19 cellular contexts compared by ENCODE assay signal in the genomic region with DNA sequence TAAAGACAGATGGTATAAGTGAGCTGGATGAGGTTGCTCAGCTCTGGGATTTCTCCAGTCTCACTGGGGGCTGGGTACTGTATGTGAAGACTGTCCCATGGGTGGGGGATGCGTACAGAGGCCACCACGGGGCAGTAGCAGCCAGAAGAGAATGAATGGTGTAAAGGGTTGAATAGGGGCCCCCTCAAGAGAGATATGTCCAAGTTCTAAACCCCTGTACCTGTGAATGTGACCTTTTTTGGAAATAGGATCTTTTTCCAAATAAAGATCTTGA. TPM values are rescaled to one million over a fixed set of nuclear protein-coding genes. Genes with fewer than 3 reads are reported as not detected.
DNase-seq lines count a peak whose midpoint lies in the region; TF ChIP-seq lines count a peak whose summit lies in the region.
"Had no signal": no experiment of that assay in that cellular context is flagged by ENCODE, and none has a peak within 500 bp of the region (broad histone marks: within the 10 kb centered on the region; RNA-seq: fewer than 3 reads in every experiment).

No MANE protein-coding gene starts in this region.

- peaks cover 40% of the 10 kb centered on the region for H3K4me1 Mint-ChIP-seq in Caco-2 (ENCODE audit: low read depth, unreplicated experiment)
- no peaks in the 10 kb centered on the region for H3K4me1 Mint-ChIP-seq in T-helper 2 cell treated with Interferon-gamma antibody and Interleukin-4, amounts not matched to agents 5 μg/mL and 100 μg/mL, for 36 hours (ENCODE audit: low read depth)
- H3K4me1 Mint-ChIP-seq: CD8-positive, alpha-beta memory T cell had no signal

- TF ChIP-seq CTCF in Caco-2 (IDR thresholded peaks at IDR 0.05; ENCODE audit: insufficient read depth in 1 of 2, low read depth in 1 of 2, low read length in 1 of 2, severe bottlenecking in 1 of 2, unreplicated experiment in 1 of 2) (no peak), esophagus muscularis mucosa (IDR thresholded peaks at IDR 0.05) (no peak)

- peak overlapping the region; percentile 90 for H3K27ac Mint-ChIP-seq in Caco-2 (ENCODE audit: unreplicated experiment)
- H3K27ac Mint-ChIP-seq in T-helper 2 cell treated with Interferon-gamma antibody and Interleukin-4, amounts not matched to agents 5 μg/mL and 100 μg/mL, for 36 hours = no peak overlapping the region

- H3K36me3 ChIP-seq in Caco-2 (ENCODE audit: control insufficient read depth, insufficient read depth, low read length) (no peaks in the 10 kb centered on the region), esophagus muscularis mucosa (no peaks in the 10 kb centered on the region)
- H3K36me3 ChIP-seq: Peyer's patch, SJCRH30 had no signal

- POLR2A ChIA-PET in Caco-2 (lab: Charles Lee) = no interaction called here

- DNase-seq in Caco-2 (no peak), NCI-H1694 (lab: John Stamatoyannopoulos, UW) (peak; percentile 36), NCI-H82 (lab: John Stamatoyannopoulos, UW) (peak; percentile 69), left kidney (ENCODE audit: low read depth, low spot score) (peak; percentile 12), NCI-H1092 treated with DMSO at 0.1 percent for 48 hours (lab: John Stamatoyannopoulos, UW) (no peak), esophagus muscularis mucosa (ENCODE audit: extremely low spot score) (no peak)
- DNase-seq in T-helper 2 cell treated with Interferon-gamma antibody and Interleukin-4, amounts not matched to agents 5 μg/mL and 100 μg/mL, for 36 hours (ENCODE audit: low spot score) = no peak
- DNase-seq: CD8-positive, alpha-beta memory T cell; EL; GF-D8; GOT3; KBM-7; NCI-H1105 treated with DMSO at 0.1 percent for 48 hours; NCI-H2081 treated with DMSO at 0.1 percent for 48 hours; NCI-H774; Peyer's patch had no signal

- H3K27me3 ChIP-seq in Caco-2 (replicated peaks; ENCODE audit: control insufficient read depth, insufficient read depth, low read length) (no peaks in the 10 kb centered on the region), esophagus muscularis mucosa (peaks cover 0 to 3% (median 0%) of the 10 kb centered on the region in 4 donors)
- H3K27me3 ChIP-seq: Peyer's patch, SJCRH30 had no signal

- CTCF ChIA-PET in Caco-2 (lab: Charles Lee) = interaction anchor here (1.0 kb wide), 1 partner anchor 102 kb away, joined by 3 read pairs; no protein-coding TSS in a partner anchor

- no peak for TF ChIP-seq EP300 in esophagus muscularis mucosa (IDR thresholded peaks at IDR 0.05)

- peaks cover 43% of the 10 kb centered on the region for H3K4me1 ChIP-seq in Caco-2
- peaks cover 27 to 30% (median 28%) of the 10 kb centered on the region in 4 donors for H3K4me1 ChIP-seq in esophagus muscularis mucosa

- H3K4me3 ChIP-seq in Caco-2 (ENCODE audit: low read depth, low read length) (no peak overlapping the region), esophagus muscularis mucosa (no peak overlapping the region)
- H3K4me3 ChIP-seq: Peyer's patch, SJCRH30 had no signal

- H3K27ac ChIP-seq in esophagus muscularis mucosa (replicated peaks in 1 of 4) = no peak overlapping the region
- H3K27ac ChIP-seq: C4-2B, Peyer's patch, SJCRH30 had no signal

- H3K27me3 Mint-ChIP-seq in Caco-2 (ENCODE audit: insufficient read depth, unreplicated experiment) = no peaks in the 10 kb centered on the region
- peaks cover 5% of the 10 kb centered on the region for H3K27me3 Mint-ChIP-seq in T-helper 2 cell treated with Interferon-gamma antibody and Interleukin-4, amounts not matched to agents 5 μg/mL and 100 μg/mL, for 36 hours (ENCODE audit: low read depth)

- H3K4me3 Mint-ChIP-seq in Caco-2 (ENCODE audit: unreplicated experiment) = no peak overlapping the region
- H3K4me3 Mint-ChIP-seq in T-helper 2 cell treated with Interferon-gamma antibody and Interleukin-4, amounts not matched to agents 5 μg/mL and 100 μg/mL, for 36 hours = no peak overlapping the region
- H3K4me3 Mint-ChIP-seq: CD8-positive, alpha-beta memory T cell had no signal

- no peaks in the 10 kb centered on the region; the same call in 1 of the 2 replicates for H3K9me3 ChIP-seq in Caco-2
- H3K9me3 ChIP-seq in esophagus muscularis mucosa = no peaks in the 10 kb centered on the region
- H3K9me3 ChIP-seq: Peyer's patch, SJCRH30 had no signal

- WGBS in esophagus muscularis mucosa = 75% methylated on average over 2 of the region's 2 CpGs

- no peak for TF ChIP-seq POLR2A in esophagus muscularis mucosa (IDR thresholded peaks at IDR 0.05; ENCODE audit: low read depth)

- no TSS peak for BruUV-seq in Caco-2 (replicated peaks; lab: Mats Ljungman, UMichigan)

- intact Hi-C loops in Caco-2 (cut with micrococcal nuclease; ENCODE audit: unreplicated experiment) = loop anchor here (5.0 kb wide), 2 partner anchors 38 to 88 kb away; a partner anchor contains a TSS
- intact Hi-C loops in esophagus muscularis mucosa (cut with DNase I) = loop anchor here (5.0 to 10.0 kb wide), 2 partner anchors 83 to 180 kb away; no protein-coding TSS in a partner anchor

- H3K9me3 Mint-ChIP-seq in Caco-2 (ENCODE audit: unreplicated experiment) = peaks cover 6% of the 10 kb centered on the region
- no peaks in the 10 kb centered on the region for H3K9me3 Mint-ChIP-seq in T-helper 2 cell treated with Interferon-gamma antibody and Interleukin-4, amounts not matched to agents 5 μg/mL and 100 μg/mL, for 36 hours

- peaks cover 6% of the 10 kb centered on the region for H3K36me3 Mint-ChIP-seq in Caco-2 (ENCODE audit: insufficient read depth, unreplicated experiment)
- no peaks in the 10 kb centered on the region for H3K36me3 Mint-ChIP-seq in T-helper 2 cell treated with Interferon-gamma antibody and Interleukin-4, amounts not matched to agents 5 μg/mL and 100 μg/mL, for 36 hours (ENCODE audit: low read depth)

RNA-seq across cellular contexts. Expression of a gene that starts 21.8 kb away (rescaled TPM):
- total RNA-seq in Caco-2 (2022) (5.7 and 6.6 TPM in 2 replicates), esophagus muscularis mucosa (1 to 10 TPM; 2.2 to 6.2 (median 5.5) TPM)

RNA-seq across cellular contexts. Expression of a gene that starts 36.5 kb away (rescaled TPM):
- total RNA-seq in Caco-2 (2022) = 17.8 and 19.5 TPM in 2 replicates
- total RNA-seq in esophagus muscularis mucosa = 10 to 100 TPM; 15.0 to 30.5 (median 23.0) TPM

RNA-seq across cellular contexts. Expression of a gene that starts 38.9 kb away (rescaled TPM):
- total RNA-seq in Caco-2 (2022) (0.07 and 0.09 TPM in 2 replicates), esophagus muscularis mucosa (10 to 100 TPM in 1 of 4 donors, 1 to 10 TPM in 3; 4.1 to 10.3 (median 7.4) TPM)
- total RNA-seq: HT1080 had no signal

Comparison
In these comparisons a context has a peak if more than half of its experiments do, and no peak if none do; other contexts are left out.
1. DNase-seq: peak in NCI-H1694 (single experiment), NCI-H82 (single experiment) and left kidney (single experiment); none in Caco-2 (0 of 2), NCI-H1092 treated with DMSO at 0.1 percent for 48 hours (single experiment), esophagus muscularis mucosa (single experiment) and T-helper 2 cell treated with Interferon-gamma antibody and Interleukin-4, amounts not matched to agents 5 μg/mL and 100 μg/mL, for 36 hours (single experiment).